Comparison of ENCODE assay signal across 1 cellular context in genomic region chr6:137811121-137811911, GRCh38.
A peak's percentile ranks its signal among the peaks of the same experiment; 100 is the strongest.
TF ChIP-seq lines count a peak whose summit lies in the region.

No MANE protein-coding gene starts in this region.

TF ChIP-seq in HepG2, 621 proteins besides CTCF, POLR2A, EP300 and RAD21 (continued from another document and continues in another):
- TF ChIP-seq AHDC1 (CRISPR knock-in tag; IDR thresholded peaks at IDR 0.05; ENCODE audit: borderline replicate concordance) (peak; percentile 90), PRPF4 (IDR thresholded peaks at IDR 0.05; ENCODE audit: low read depth, low read length, poor library complexity, severe bottlenecking) (no peak), KDM5B (CRISPR knock-in tag; IDR thresholded peaks at IDR 0.05; ENCODE audit: borderline replicate concordance) (no peak), SIN3A (IDR thresholded peaks at IDR 0.05; ENCODE audit: borderline replicate concordance, low read depth, low read length) (no peak), SP2 (CRISPR knock-in tag; IDR thresholded peaks at IDR 0.05) (no peak), TCF7 (IDR thresholded peaks at IDR 0.05; ENCODE audit: low read depth) (0 out of 2 replicates have a peak, but pooled peaks have one; percentile 48), MAX (IDR thresholded peaks at IDR 0.05) (peak; percentile 92), SPEN (CRISPR knock-in tag; IDR thresholded peaks at IDR 0.05; ENCODE audit: low read depth) (peak; percentile 90; the same call in 1 of the 2 replicates), MYPOP (CRISPR knock-in tag; IDR thresholded peaks at IDR 0.05) (no peak; the same call in 1 of the 2 replicates), ZBTB7A (CRISPR knock-in tag; IDR thresholded peaks at IDR 0.05) (no peak), ZNF792 (CRISPR knock-in tag; IDR thresholded peaks at IDR 0.05) (peak; percentile 96), PHF21A (CRISPR knock-in tag; IDR thresholded peaks at IDR 0.05) (peak; percentile 32; the same call in 1 of the 2 replicates), NFIB (CRISPR knock-in tag; IDR thresholded peaks at IDR 0.05; ENCODE audit: borderline replicate concordance) (no peak), MAF1 (CRISPR knock-in tag; IDR thresholded peaks at IDR 0.05; ENCODE audit: borderline replicate concordance) (no peak), ZNF3 (CRISPR knock-in tag; IDR thresholded peaks at IDR 0.05) (no peak), ZNF138 (CRISPR knock-in tag; IDR thresholded peaks at IDR 0.05; ENCODE audit: low read depth) (no peak), ZNF557 (CRISPR knock-in tag; IDR thresholded peaks at IDR 0.05) (no peak), FIP1L1 (IDR thresholded peaks at IDR 0.05; ENCODE audit: borderline replicate concordance, insufficient read depth, low read depth, low read length) (no peak), ZNF710 (CRISPR knock-in tag; IDR thresholded peaks at IDR 0.05; ENCODE audit: borderline replicate concordance) (no peak; the same call in 1 of the 2 replicates), DZIP1 (CRISPR knock-in tag; IDR thresholded peaks at IDR 0.05) (no peak), NONO (IDR thresholded peaks at IDR 0.05) (no peak), NONO (CRISPR knock-in tag; conservative IDR thresholded peaks at IDR 0.05) (peak; percentile 38; the same call in 1 of the 2 replicates), ZNF691 (CRISPR knock-in tag; IDR thresholded peaks at IDR 0.05; ENCODE audit: borderline replicate concordance, low read depth) (peak; percentile 84; the same call in 1 of the 2 replicates), ZNF24 (IDR thresholded peaks at IDR 0.05) (no peak), STAT6 (CRISPR knock-in tag; IDR thresholded peaks at IDR 0.05; ENCODE audit: borderline replicate concordance) (peak; percentile 89; the same call in 1 of the 2 replicates), ZSCAN9 (CRISPR knock-in tag; IDR thresholded peaks at IDR 0.05; ENCODE audit: borderline replicate concordance) (no peak), ZNF878 (CRISPR knock-in tag; IDR thresholded peaks at IDR 0.05) (no peak; the same call in 1 of the 2 replicates), SIX1 (CRISPR knock-in tag; IDR thresholded peaks at IDR 0.05; ENCODE audit: borderline replicate concordance) (no peak), ATF7-NPFF (CRISPR knock-in tag; IDR thresholded peaks at IDR 0.05; ENCODE audit: low read depth) (peak; percentile 79; the same call in 1 of the 2 replicates), ZBTB14 (CRISPR knock-in tag; IDR thresholded peaks at IDR 0.05) (no peak), AGO1 (IDR thresholded peaks at IDR 0.05; ENCODE audit: low read depth, low read length, poor library complexity, severe bottlenecking) (no peak), CBFB (CRISPR knock-in tag; IDR thresholded peaks at IDR 0.05) (no peak), KDM1A (CRISPR knock-in tag; IDR thresholded peaks at IDR 0.05) (no peak), ZC3H4 (CRISPR knock-in tag; IDR thresholded peaks at IDR 0.05; ENCODE audit: borderline replicate concordance) (no peak), ZNF260 (CRISPR knock-in tag; IDR thresholded peaks at IDR 0.05; ENCODE audit: borderline replicate concordance, low read depth) (no peak), NCOR1 (IDR thresholded peaks at IDR 0.05; ENCODE audit: borderline replicate concordance, low read length) (no peak), PAF1 (CRISPR knock-in tag; IDR thresholded peaks at IDR 0.05) (no peak), ELF3 (CRISPR knock-in tag; IDR thresholded peaks at IDR 0.05) (peak; percentile 96), ZNF740 (CRISPR knock-in tag; IDR thresholded peaks at IDR 0.05) (no peak; the same call in 1 of the 2 replicates), SMC3 (IDR thresholded peaks at IDR 0.05; ENCODE audit: low read length) (0 out of 2 replicates have a peak, but pooled peaks have one; percentile 12), SMYD3 (CRISPR knock-in tag; IDR thresholded peaks at IDR 0.05) (no peak), SP1 (IDR thresholded peaks at IDR 0.05) (no peak), SP1 (CRISPR knock-in tag; IDR thresholded peaks at IDR 0.05) (no peak), ZBTB39 (CRISPR knock-in tag; IDR thresholded peaks at IDR 0.05) (no peak)
